Comparison of ENCODE assay signal across 7 cellular contexts in genomic region chr7:32496052-32496813, GRCh38. TPM values are rescaled to one million over a fixed set of nuclear protein-coding genes. Genes with fewer than 3 reads are reported as not detected.
DNase-seq lines count a peak whose midpoint lies in the region; ATAC-seq, FAIRE-seq and TF ChIP-seq lines count a peak whose summit lies in the region.

No MANE protein-coding gene starts in this region.

- FAIRE-seq in GM12892 (lab: Jason Lieb, UNC) = no peak

- TF ChIP-seq CTCF in MM.1S (IDR thresholded peaks at IDR 0.05; ENCODE audit: low read length) = no peak
- TF ChIP-seq CTCF in cardiac fibroblast (IDR thresholded peaks at IDR 0.05; ENCODE audit: low read depth, low read length) = no peak
- no peak for TF ChIP-seq CTCF in GM13976 (IDR thresholded peaks at IDR 0.05; ENCODE audit: borderline replicate concordance, control extremely low read depth, extremely low read depth, insufficient read depth, missing control alignments)

- H4K20me1 ChIP-seq in MM.1S (ENCODE audit: insufficient read depth, low read length) = 0 out of 2 replicates have a peak, but pooled peaks cover 3% of the 10 kb centered on the region

- H3F3A ChIP-seq in MM.1S (ENCODE audit: insufficient read depth, low read length) = peaks cover 13% of the 10 kb centered on the region; the same call in 1 of the 2 replicates

- peak; percentile 1 for ATAC-seq in GM18873 (IDR thresholded peaks at IDR 0.05; ENCODE audit: low FRiP score, unreplicated experiment)

- H3K4me1 ChIP-seq in MM.1S (ENCODE audit: low read length) (peaks cover 14% of the 10 kb centered on the region; the same call in 1 of the 2 replicates), mononuclear cell (ENCODE audit: insufficient read depth, low read length) (peaks cover 37% of the 10 kb centered on the region)

- in situ Hi-C loops in GM13976 (cut with MboI; ENCODE audit: low sequenced_read_pairs, unreplicated experiment) = loop anchor here (25.0 kb wide), 1 partner anchor 616 kb away; the partner anchor contains the start of gene RP9

- H3K4me3 ChIP-seq in MM.1S (ENCODE audit: low read length) = peak overlapping the region; percentile 77
- H3K4me3 ChIP-seq in cardiac fibroblast (replicated peaks in 1 of 2; ENCODE audit: low read depth in 2 of 2, low read length in 2 of 2) = peak overlapping the region; percentile 78 to 93
- peak overlapping the region; percentile 86 for H3K4me3 ChIP-seq in mononuclear cell (ENCODE audit: low read length)

- no peak for DNase-seq in MM.1S
- DNase-seq in cardiac fibroblast (ENCODE audit: low read depth in 2 of 2) = peak; percentile 7 to 21
- no peak for DNase-seq in mesenteric fat pad (ENCODE audit: low spot score)
- DNase-seq in GM13976 (ENCODE audit: low spot score) = no peak
- no peak for DNase-seq in GM12892 (ENCODE audit: insufficient read length)

- TF ChIP-seq POLR2A in GM12892 (IDR thresholded peaks at IDR 0.05; ENCODE audit: low read depth, low read length) = no peak

- no peaks in the 10 kb centered on the region for H3K36me3 ChIP-seq in MM.1S (replicated peaks; ENCODE audit: insufficient read depth, low read length)

- peak overlapping the region; percentile 78 for H2AFZ ChIP-seq in MM.1S (ENCODE audit: low read length)

- H3K9ac ChIP-seq in MM.1S (ENCODE audit: low read length) = peak overlapping the region; percentile 92

- H3K9me2 ChIP-seq in MM.1S (replicated peaks; ENCODE audit: insufficient read depth, low read length) = no peaks in the 10 kb centered on the region

- no peaks in the 10 kb centered on the region for H3K27me3 ChIP-seq in MM.1S (replicated peaks; ENCODE audit: insufficient read depth, low read length)
- no peaks in the 10 kb centered on the region for H3K27me3 ChIP-seq in mononuclear cell (ENCODE audit: insufficient read depth, low read length)

- peak overlapping the region; percentile 88 for H3K4me2 ChIP-seq in MM.1S (ENCODE audit: low read depth, low read length)

- H3K9me3 ChIP-seq in MM.1S (replicated peaks; ENCODE audit: insufficient read depth, low read length) (no peaks in the 10 kb centered on the region), mononuclear cell (ENCODE audit: low read depth, low read length) (no peaks in the 10 kb centered on the region)

- peak overlapping the region; percentile 74; the same call in 1 of the 2 replicates for H3K27ac ChIP-seq in MM.1S (ENCODE audit: low read length)

- peaks cover 58% of the 10 kb centered on the region for H3K79me2 ChIP-seq in MM.1S (ENCODE audit: low read length)

RNA-seq across cellular contexts. Expression of gene AVL9, which starts 0.9 kb away (rescaled TPM):
- 22.7 TPM for total RNA-seq in mononuclear cell
- total RNA-seq in mesenteric fat pad = 35.5 TPM
- 16.9 TPM for polyA plus RNA-seq in GM12892 (2012; ENCODE audit: missing spikeins)

RNA-seq across cellular contexts. Expression of gene LSM5, which starts 6.1 kb away (rescaled TPM):
- total RNA-seq in mononuclear cell (15.8 TPM), mesenteric fat pad (22.5 TPM)
- 102 TPM for polyA plus RNA-seq in GM12892 (2012; ENCODE audit: missing spikeins)

Comparison
In these comparisons a context has a peak if more than half of its experiments do, and no peak if none do; other contexts are left out.
1. DNase-seq: peak in cardiac fibroblast (2 of 2); none in MM.1S (single experiment), mesenteric fat pad (single experiment), GM13976 (single experiment) and GM12892 (single experiment).
2. Peak in every context shown above with its lines, with median percentiles within 50 percentile points of each other: H3K4me3 ChIP-seq.